Comparison of ENCODE assay signal across 2 cellular contexts in the genomic region with DNA sequence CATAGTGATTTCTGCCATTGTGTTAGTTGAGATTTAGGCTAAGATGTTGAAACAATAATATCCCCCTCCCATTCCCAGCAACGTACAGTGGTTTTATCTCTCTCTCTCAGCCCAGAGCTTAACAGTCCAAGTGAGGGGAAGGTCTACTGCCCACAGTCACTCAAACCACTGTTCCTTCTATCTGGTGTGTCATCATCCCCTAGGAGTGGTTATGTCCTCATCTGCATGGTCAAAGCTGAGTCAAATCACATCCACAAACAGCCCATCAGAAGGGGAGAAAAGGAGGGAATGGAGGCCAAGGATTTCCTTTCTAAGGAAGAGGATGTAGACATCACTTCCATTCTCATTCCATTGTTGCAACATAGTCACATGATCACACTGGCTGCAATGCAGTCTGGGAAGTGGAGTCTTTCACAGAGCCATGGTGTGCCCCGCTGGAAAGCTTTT.
TF ChIP-seq lines count a peak whose summit lies in the region.

No MANE protein-coding gene starts in this region.

TF ChIP-seq in IMR-90, 13 proteins besides CTCF, POLR2A, EP300 and RAD21:
- TF ChIP-seq MAZ (IDR thresholded peaks at IDR 0.05; ENCODE audit: borderline replicate concordance, low read depth, low read length) (no peak), ELK1 (IDR thresholded peaks at IDR 0.05; ENCODE audit: borderline replicate concordance, low read depth, low read length) (no peak), NFE2L2 (IDR thresholded peaks at IDR 0.05; ENCODE audit: low read depth, low read length) (no peak), CEBPB (IDR thresholded peaks at IDR 0.05; ENCODE audit: low read depth, low read length) (peak; percentile 73), RFX5 (IDR thresholded peaks at IDR 0.05; ENCODE audit: low read depth, low read length) (no peak), RCOR1 (IDR thresholded peaks at IDR 0.05; ENCODE audit: insufficient replicate concordance, low read length) (no peak), MXI1 (IDR thresholded peaks at IDR 0.05; ENCODE audit: borderline replicate concordance, low read depth, low read length) (no peak), BHLHE40 (IDR thresholded peaks at IDR 0.05; ENCODE audit: low read depth, low read length) (no peak), MAFK (IDR thresholded peaks at IDR 0.05; ENCODE audit: low read depth, low read length) (no peak), FOS (IDR thresholded peaks at IDR 0.05; ENCODE audit: low read depth, low read length) (no peak), CHD1 (IDR thresholded peaks at IDR 0.05; ENCODE audit: low read depth, low read length) (no peak), SMC3 (IDR thresholded peaks at IDR 0.05; ENCODE audit: low read depth, low read length) (no peak)
- TF ChIP-seq, protein P1, sequence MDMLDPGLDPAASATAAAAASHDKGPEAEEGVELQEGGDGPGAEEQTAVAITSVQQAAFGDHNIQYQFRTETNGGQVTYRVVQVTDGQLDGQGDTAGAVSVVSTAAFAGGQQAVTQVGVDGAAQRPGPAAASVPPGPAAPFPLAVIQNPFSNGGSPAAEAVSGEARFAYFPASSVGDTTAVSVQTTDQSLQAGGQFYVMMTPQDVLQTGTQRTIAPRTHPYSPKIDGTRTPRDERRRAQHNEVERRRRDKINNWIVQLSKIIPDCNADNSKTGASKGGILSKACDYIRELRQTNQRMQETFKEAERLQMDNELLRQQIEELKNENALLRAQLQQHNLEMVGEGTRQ (IDR thresholded peaks at IDR 0.05; ENCODE audit: low read depth, low read length): peak; percentile 61; the same call in 1 of the 2 replicates

TF ChIP-seq in GM12878, 131 proteins besides CTCF, POLR2A, EP300 and RAD21:
- TF ChIP-seq GABPA (IDR thresholded peaks at IDR 0.05; ENCODE audit: low read depth) (no peak), SIX5 (IDR thresholded peaks at IDR 0.05; ENCODE audit: low read depth, low read length, severe bottlenecking) (peak; percentile 44), CHD1 (IDR thresholded peaks at IDR 0.05; ENCODE audit: low read depth, low read length) (no peak), RUNX3 (IDR thresholded peaks at IDR 0.05; ENCODE audit: low read length) (peak; percentile 23; the same call in 1 of the 2 replicates), NFIC (IDR thresholded peaks at IDR 0.05; ENCODE audit: low read depth, low read length) (no peak), ZBTB40 (IDR thresholded peaks at IDR 0.05; ENCODE audit: borderline replicate concordance) (no peak), IRF4 (IDR thresholded peaks at IDR 0.05; ENCODE audit: low read depth, low read length) (no peak), E4F1 (IDR thresholded peaks at IDR 0.05; ENCODE audit: borderline replicate concordance, partially characterized antibody) (no peak), HDAC6 (IDR thresholded peaks at IDR 0.05; ENCODE audit: unreplicated experiment) (no peak), CUX1 (IDR thresholded peaks at IDR 0.05; ENCODE audit: insufficient replicate concordance, low read depth, low read length) (no peak), BMI1 (IDR thresholded peaks at IDR 0.05; ENCODE audit: borderline replicate concordance) (no peak)
